In genomic region chr1:116166655-116167054, GRCh38 we compare ENCODE assay signal across 16 cellular contexts. TPM values are rescaled to one million over a fixed set of nuclear protein-coding genes. Genes with fewer than 3 reads are reported as not detected.
A peak's percentile ranks its signal among the peaks of the same experiment; 100 is the strongest.
DNase-seq lines count a peak whose midpoint lies in the region; ATAC-seq and TF ChIP-seq lines count a peak whose summit lies in the region.
"Had no signal": no experiment of that assay in that cellular context is flagged by ENCODE, and none has a peak within 500 bp of the region (broad histone marks: within the 10 kb centered on the region; RNA-seq: fewer than 3 reads in every experiment).

No MANE protein-coding gene starts in this region.

- peak overlapping the region in 4 of 5 donors; percentile 82 to 88 (median 84) for H3K4me3 Mint-ChIP-seq in immature natural killer cell
- no peak overlapping the region for H3K4me3 Mint-ChIP-seq in progenitor cell of endocrine pancreas (ENCODE audit: low read depth)

- H3K27ac Mint-ChIP-seq in immature natural killer cell, result no peak overlapping the region
- H3K27ac Mint-ChIP-seq in progenitor cell of endocrine pancreas, result no peak overlapping the region
- H3K27ac Mint-ChIP-seq: CD8-positive, alpha-beta T cell had no signal

- intact Hi-C loops in left ventricle myocardium superior (cut with micrococcal nuclease), result no loop called here
- intact Hi-C loops in right cardiac atrium (cut with DNase I), result loop anchor here in 1 of 4 donors (10.0 kb wide), 1 partner anchor 208 kb away; the partner anchor contains the start of gene ATP1A1

- no peaks in the 10 kb centered on the region for H3K36me3 ChIP-seq in thoracic aorta
- H3K36me3 ChIP-seq: BLaER1 had no signal

- H3K4me1 ChIP-seq in right cardiac atrium (ENCODE audit: control insufficient read depth, insufficient read depth, low read length), result peaks cover 11% of the 10 kb centered on the region
- H3K4me1 ChIP-seq in thoracic aorta (ENCODE audit: control insufficient read depth in 1 of 2, low read depth in 2 of 2), result peaks cover 28 to 56% of the 10 kb centered on the region in 2 donors

- H3K4me3 ChIP-seq in right cardiac atrium (ENCODE audit: low read length) (no peak overlapping the region), thoracic aorta (no peak overlapping the region)
- H3K4me3 ChIP-seq: BLaER1 had no signal

- H3K36me3 Mint-ChIP-seq in immature natural killer cell (no peaks in the 10 kb centered on the region), progenitor cell of endocrine pancreas (ENCODE audit: insufficient read depth) (no peaks in the 10 kb centered on the region)
- H3K36me3 Mint-ChIP-seq: CD8-positive, alpha-beta T cell had no signal

- H3K4me1 Mint-ChIP-seq in immature natural killer cell (peaks cover 12 to 13% of the 10 kb centered on the region in 2 donors), progenitor cell of endocrine pancreas (ENCODE audit: low read depth) (peaks cover 20% of the 10 kb centered on the region)

- H3K27me3 Mint-ChIP-seq in immature natural killer cell (ENCODE audit: low read depth in 3 of 3) (peaks cover 0 to 11% (median 6%) of the 10 kb centered on the region in 3 donors), progenitor cell of endocrine pancreas (peaks cover 27% of the 10 kb centered on the region)

- no peaks in the 10 kb centered on the region for H3K9me3 Mint-ChIP-seq in immature natural killer cell
- H3K9me3 Mint-ChIP-seq in progenitor cell of endocrine pancreas (ENCODE audit: low read depth), result no peaks in the 10 kb centered on the region
- H3K9me3 Mint-ChIP-seq: CD8-positive, alpha-beta T cell had no signal

- DNase-seq in left ventricle myocardium superior (peak; percentile 37), right cardiac atrium (no peak), cerebellum (ENCODE audit: low spot score) (peak; percentile 33), immature natural killer cell (no peak), thoracic aorta (ENCODE audit: low spot score) (no peak), progenitor cell of endocrine pancreas (ENCODE audit: low spot score, unreplicated experiment) (no peak), GM13977 (ENCODE audit: low spot score) (no peak), cortex of kidney (lab: John Stamatoyannopoulos, UW) (no peak)
- DNase-seq: CD8-positive, alpha-beta T cell; HCEC 1CT; NCI-H1417; NCI-H187 treated with DMSO at 0.1 percent for 48 hours; NCI-H510A; NCI-H774 had no signal

- H3K27ac ChIP-seq in right cardiac atrium (ENCODE audit: low read length) (no peak overlapping the region), thoracic aorta (peak overlapping the region; percentile 72 to 77)
- H3K27ac ChIP-seq: BLaER1, HL-60 had no signal

- TF ChIP-seq CTCF in thoracic aorta (IDR thresholded peaks at IDR 0.05), result no peak
- no peak for TF ChIP-seq CTCF in progenitor cell of endocrine pancreas (IDR thresholded peaks at IDR 0.05; ENCODE audit: unreplicated experiment)
- no peak for TF ChIP-seq CTCF in GM13977 (IDR thresholded peaks at IDR 0.05; ENCODE audit: extremely low read depth, insufficient read depth, missing control alignments)

- in situ Hi-C loops in GM13977 (cut with MboI; ENCODE audit: low pct_unique_long_range_greater_than_20kb, low sequenced_read_pairs, unreplicated experiment), result no loop called here

- no peaks in the 10 kb centered on the region for H3K9me3 ChIP-seq in right cardiac atrium (ENCODE audit: control insufficient read depth, low read length)
- no peaks in the 10 kb centered on the region for H3K9me3 ChIP-seq in thoracic aorta
- H3K9me3 ChIP-seq: BLaER1 had no signal

- WGBS in right cardiac atrium, result 84% methylated on average over 4 of the region's 4 CpGs

- no peak for ATAC-seq in left ventricle myocardium superior
- no peak for ATAC-seq in right cardiac atrium
- no peak for ATAC-seq in thoracic aorta (ENCODE audit: insufficient number of reproducible peaks, low FRiP score, low read depth)
- ATAC-seq: CD8-positive, alpha-beta T cell had no signal

- H3K27me3 ChIP-seq in right cardiac atrium (ENCODE audit: control insufficient read depth, insufficient read depth) (no peaks in the 10 kb centered on the region), thoracic aorta (replicated peaks; ENCODE audit: insufficient read depth) (no peaks in the 10 kb centered on the region)
- H3K27me3 ChIP-seq: BLaER1 had no signal

RNA-seq across cellular contexts. Expression of gene MAB21L3, which starts 55.5 kb away (rescaled TPM):
- total RNA-seq in left ventricle myocardium superior (not detected), right cardiac atrium (under 1 TPM in 1 of 4 donors, not detected in 3; 0.06 TPM), cerebellum (0.36 TPM), thoracic aorta (not detected), progenitor cell of endocrine pancreas (not detected in 2 replicates)
- polyA plus RNA-seq in right cardiac atrium (not detected), immature natural killer cell (not detected)
- total RNA-seq: CD8-positive, alpha-beta T cell had no signal

Comparison
In these comparisons a context has a peak if more than half of its experiments do, and no peak if none do; other contexts are left out.
1. DNase-seq: peak in left ventricle myocardium superior (single experiment) and cerebellum (single experiment); none in right cardiac atrium (0 of 3), immature natural killer cell (0 of 3), thoracic aorta (single experiment), progenitor cell of endocrine pancreas (single experiment), GM13977 (single experiment) and cortex of kidney (single experiment).